In the genomic region with DNA sequence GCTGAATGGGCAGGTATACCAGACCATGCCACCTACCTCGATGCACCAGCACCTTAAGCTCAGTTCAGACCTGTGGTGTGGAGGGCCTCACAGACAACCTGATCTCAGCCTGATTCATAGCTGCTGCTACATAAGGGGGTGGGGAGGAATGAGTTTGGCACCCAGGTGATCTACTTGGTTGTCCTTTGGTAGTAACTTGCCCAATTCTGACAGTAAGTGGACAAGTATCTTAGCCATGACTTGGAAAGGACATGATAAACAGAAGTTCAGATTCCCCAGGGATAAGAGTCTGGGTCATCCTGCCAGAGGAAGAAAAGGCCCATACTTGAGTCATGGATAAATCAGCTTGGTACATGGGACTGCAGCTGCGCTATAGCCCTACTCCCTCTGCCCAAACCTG, we compare ENCODE assay signal across 34 cellular contexts. TPM values are rescaled to one million over a fixed set of nuclear protein-coding genes. Genes with fewer than 3 reads are reported as not detected.
"Had no signal": no experiment of that assay in that cellular context is flagged by ENCODE, and none has a peak within 500 bp of the region (broad histone marks: within the 10 kb centered on the region; RNA-seq: fewer than 3 reads in every experiment).

No MANE protein-coding gene starts in this region.

- H3K27me3 ChIP-seq: ascending aorta, MG63 had no signal

- H3K9me3 ChIP-seq: ascending aorta had no signal

- DNase-seq: activated CD4-positive, alpha-beta T cell treated with anti-CD3 and anti-CD28 coated beads for 1 hour; activated CD4-positive, alpha-beta T cell treated with anti-CD3 and anti-CD28 coated beads for 48 hours; activated CD4-positive, alpha-beta T cell treated with anti-CD3 and anti-CD28 coated beads, Interleukin-2, amount 50 U/mL, for 4 hours; activated CD4-positive, CD25-positive, alpha-beta regulatory T cell; activated CD8-positive, alpha-beta T cell treated with anti-CD3 and anti-CD28 coated beads, Interleukin-2, amount 10 ng/mL, durations not matched to agents 7 days and 5 days; activated gamma-delta T cell; activated naive CD4-positive, alpha-beta T cell treated with Interleukin-2 at 50 U/mL for 16 hours; activated naive CD8-positive, alpha-beta T cell treated with anti-CD3 and anti-CD28 coated beads, Interleukin-2, amount 10 ng/mL, durations not matched to agents 7 days and 5 days; activated T-cell treated with anti-CD3 and anti-CD28 coated beads, Interleukin-2, amount 50 U/mL, for 24 hours; amygdala; central memory CD4-positive, alpha-beta T cell; Kasumi-1; KBM-7; MG63; NCI-H1048; NCI-H1105 treated with DMSO at 0.1 percent for 48 hours; NCI-H1436; NCI-H1694 treated with DMSO at 0.1 percent for 48 hours; NCI-H2029; NCI-H345; NCI-H510A; NCI-H526; NCI-H748 treated with DMSO at 0.1 percent for 48 hours; NK-92 treated with Interleukin-12 subunit alpha and Interleukin-12 subunit beta, amount 100 ng/mL, for 24 hours; PC-9; SIG-M5; SW 1271; T-helper 1 cell; T-helper 2 cell; T-helper 9 cell; WERI-Rb-1 had no signal

- H3K4me3 ChIP-seq: ascending aorta, MG63, PC-9 had no signal

- H3K27ac ChIP-seq: ascending aorta, PC-9, WERI-Rb-1 had no signal

- ATAC-seq: activated CD8-positive, alpha-beta T cell treated with anti-CD3 and anti-CD28 coated beads, Interleukin-2, amount 10 ng/mL, durations not matched to agents 7 days and 5 days had no signal

- H3K36me3 ChIP-seq: ascending aorta, MG63 had no signal

- H2AFZ ChIP-seq: PC-9 had no signal

- H3K4me2 ChIP-seq: PC-9 had no signal

- H3K4me1 ChIP-seq: ascending aorta had no signal

RNA-seq across cellular contexts. Expression of a gene that starts 28.4 kb away (rescaled TPM):
- total RNA-seq: activated CD8-positive, alpha-beta T cell treated with anti-CD3 and anti-CD28 coated beads, Interleukin-2, amount 10 ng/mL, durations not matched to agents 7 days and 5 days; activated naive CD8-positive, alpha-beta T cell treated with anti-CD3 and anti-CD28 coated beads, Interleukin-2, amount 10 ng/mL, durations not matched to agents 7 days and 5 days; activated T-helper 2 cell treated with anti-CD3 and anti-CD28 coated beads, Interferon-gamma antibody, Interleukin-2, Interleukin-4, amounts not matched to agents 10 μg/mL and 5 μg/mL and 100 μg/mL, durations not matched to agents 14 hours and 24 hours and 36 hours; ascending aorta had no signal
- polyA plus RNA-seq: IgD-negative memory B cell had no signal

RNA-seq across cellular contexts. Expression of a gene that starts 54.9 kb away (rescaled TPM):
- total RNA-seq: activated CD8-positive, alpha-beta T cell treated with anti-CD3 and anti-CD28 coated beads, Interleukin-2, amount 10 ng/mL, durations not matched to agents 7 days and 5 days; activated naive CD8-positive, alpha-beta T cell treated with anti-CD3 and anti-CD28 coated beads, Interleukin-2, amount 10 ng/mL, durations not matched to agents 7 days and 5 days had no signal
- polyA plus RNA-seq: IgD-negative memory B cell had no signal
